In genomic region chrX:13933851-13934250, GRCh38 we compare ENCODE assay signal across 17 cellular contexts.
"Had no signal": no experiment of that assay in that cellular context is flagged by ENCODE, and none has a peak within 500 bp of the region (broad histone marks: within the 10 kb centered on the region; RNA-seq: fewer than 3 reads in every experiment).

No MANE protein-coding gene starts in this region.

- H3K27ac Mint-ChIP-seq: activated naive CD4-positive, alpha-beta T cell treated with anti-CD3 and anti-CD28 coated beads, Interleukin-2, amount 50 U/mL, for 24 hours; naive thymus-derived CD4-positive, alpha-beta T cell; stimulated activated naive CD8-positive, alpha-beta T cell treated with anti-CD3 and anti-CD28 coated beads, Interleukin-15, Interleukin-2, amounts not matched to agents 100 ng/mL and 50 ng/mL, for 24 hours had no signal

- H3K27ac ChIP-seq: cardiac muscle cell, left ventricle myocardium inferior, psoas muscle, skin epidermis, testis, upper lobe of right lung, WERI-Rb-1 had no signal

- DNase-seq: activated CD4-positive, alpha-beta T cell treated with anti-CD3 and anti-CD28 coated beads, Interleukin-2, amount 50 U/mL, for 4 hours; activated gamma-delta T cell; foreskin melanocyte; glutamatergic neuron; hippocampal formation; kidney; left ventricle myocardium inferior; naive thymus-derived CD4-positive, alpha-beta T cell; psoas muscle; right cardiac atrium; testis; upper lobe of right lung; WERI-Rb-1 had no signal

- H3K4me3 ChIP-seq: cardiac muscle cell, left ventricle myocardium inferior, psoas muscle, skin epidermis, testis, upper lobe of right lung had no signal

- H3K36me3 Mint-ChIP-seq: activated naive CD4-positive, alpha-beta T cell treated with anti-CD3 and anti-CD28 coated beads, Interleukin-2, amount 50 U/mL, for 24 hours; naive thymus-derived CD4-positive, alpha-beta T cell had no signal

- H3K4me1 Mint-ChIP-seq: activated naive CD4-positive, alpha-beta T cell treated with anti-CD3 and anti-CD28 coated beads, Interleukin-2, amount 50 U/mL, for 24 hours had no signal

- H3K9me3 Mint-ChIP-seq: activated naive CD4-positive, alpha-beta T cell treated with anti-CD3 and anti-CD28 coated beads, Interleukin-2, amount 50 U/mL, for 24 hours; stimulated activated naive CD8-positive, alpha-beta T cell treated with anti-CD3 and anti-CD28 coated beads, Interleukin-15, Interleukin-2, amounts not matched to agents 100 ng/mL and 50 ng/mL, for 24 hours had no signal

- H3K27me3 ChIP-seq: cardiac muscle cell, testis, upper lobe of right lung had no signal

- H3K36me3 ChIP-seq: cardiac muscle cell, left ventricle myocardium inferior, upper lobe of right lung, WERI-Rb-1 had no signal

- H3K4me1 ChIP-seq: psoas muscle, testis, upper lobe of right lung had no signal

- H3K9me3 ChIP-seq: left ventricle myocardium inferior, psoas muscle, testis, upper lobe of right lung had no signal

- H3K4me3 Mint-ChIP-seq: activated naive CD4-positive, alpha-beta T cell treated with anti-CD3 and anti-CD28 coated beads, Interleukin-2, amount 50 U/mL, for 24 hours; naive thymus-derived CD4-positive, alpha-beta T cell; stimulated activated naive CD8-positive, alpha-beta T cell treated with anti-CD3 and anti-CD28 coated beads, Interleukin-15, Interleukin-2, amounts not matched to agents 100 ng/mL and 50 ng/mL, for 24 hours had no signal
